9 cellular contexts compared by ENCODE assay signal in the genomic region with DNA sequence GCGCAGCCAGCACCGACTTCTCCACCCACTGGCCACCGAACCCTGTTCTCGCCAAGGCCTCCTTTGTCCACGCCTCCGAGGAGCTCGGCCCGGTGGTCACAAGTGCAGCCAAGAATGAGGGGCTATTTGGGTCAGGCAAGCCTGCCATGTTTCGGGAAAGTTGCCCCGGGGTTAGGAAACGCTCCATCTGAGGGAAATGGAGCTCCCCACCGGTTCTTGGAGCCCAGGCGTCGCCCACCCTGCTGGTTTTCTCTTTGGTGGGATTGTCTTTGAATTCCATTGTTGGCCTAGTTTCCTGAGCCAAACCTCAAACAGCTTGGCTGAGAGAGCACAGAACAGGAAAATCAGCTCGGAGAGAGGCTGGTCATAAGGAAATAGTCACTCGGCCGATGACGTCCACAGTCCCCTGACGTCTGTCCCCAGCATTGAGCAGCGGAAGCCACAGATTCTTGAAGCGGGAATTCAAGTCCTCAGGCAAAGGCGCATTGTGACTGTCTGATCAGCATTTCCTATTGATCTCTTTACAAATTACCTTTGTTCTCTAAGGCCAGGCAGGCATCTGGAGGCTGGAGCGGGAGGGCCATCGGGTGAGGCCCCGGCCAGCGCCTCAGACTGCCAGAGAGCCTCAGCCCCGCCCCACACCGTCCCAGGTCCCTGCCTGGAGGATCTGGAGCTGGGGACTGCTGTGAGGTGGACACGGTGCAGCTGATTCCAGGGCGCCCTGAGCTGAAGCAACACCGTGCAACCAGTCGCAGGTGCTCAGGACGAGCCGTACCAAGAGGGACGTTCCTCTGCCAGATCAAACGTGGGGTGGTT.
DNase-seq lines count a peak whose midpoint lies in the region; ATAC-seq and TF ChIP-seq lines count a peak whose summit lies in the region.
"Had no signal": no experiment of that assay in that cellular context is flagged by ENCODE, and none has a peak within 500 bp of the region (broad histone marks: within the 10 kb centered on the region; RNA-seq: fewer than 3 reads in every experiment).

No MANE protein-coding gene starts in this region.

- H3K27me3 ChIP-seq in breast epithelium: no peaks in the 10 kb centered on the region

- H3K27me3 Mint-ChIP-seq in MCF 10A (ENCODE audit: insufficient read depth, unreplicated experiment): peaks cover 41% of the 10 kb centered on the region
- no peaks in the 10 kb centered on the region for H3K27me3 Mint-ChIP-seq in osteocyte (ENCODE audit: unreplicated experiment)

- BruUV-seq in MCF 10A (replicated peaks; lab: Mats Ljungman, UMichigan): no TSS peak

- H3K36me3 ChIP-seq in breast epithelium: no peaks in the 10 kb centered on the region

- peaks cover 0 to 6% of the 10 kb centered on the region in 2 donors for H3K4me1 ChIP-seq in breast epithelium

- H3K4me1 Mint-ChIP-seq in MCF 10A (ENCODE audit: insufficient read depth, unreplicated experiment): peaks cover 5% of the 10 kb centered on the region
- no peaks in the 10 kb centered on the region for H3K4me1 Mint-ChIP-seq in osteocyte (ENCODE audit: unreplicated experiment)

- POLR2A ChIA-PET in MCF 10A (lab: Yijun Ruan, JAX): interaction anchor here (0.6 kb wide), 1 partner anchor 272 kb away, joined by 3 read pairs; no protein-coding TSS in a partner anchor

- H3K4me3 ChIP-seq in breast epithelium: peak overlapping the region in 2 of 3 donors; percentile 31 to 50
- no peak overlapping the region for H3K4me3 ChIP-seq in epithelial cell of esophagus (ENCODE audit: low read length)

- CTCF ChIA-PET in MCF 10A (lab: Yijun Ruan, JAX): interaction anchor here (0.6 to 0.7 kb wide), 2 partner anchors 128 to 158 kb away, joined by 4 read pairs; no protein-coding TSS in a partner anchor

- H3K9me3 Mint-ChIP-seq in MCF 10A (ENCODE audit: unreplicated experiment) (no peaks in the 10 kb centered on the region), osteocyte (ENCODE audit: unreplicated experiment) (no peaks in the 10 kb centered on the region)

- TF ChIP-seq CTCF in breast epithelium (IDR thresholded peaks at IDR 0.05) (no peak), MCF 10A (IDR thresholded peaks at IDR 0.05; ENCODE audit: unreplicated experiment) (no peak), epithelial cell of esophagus (IDR thresholded peaks at IDR 0.05; ENCODE audit: insufficient read depth, low read depth, low read length, missing control alignments) (no peak), osteocyte (IDR thresholded peaks at IDR 0.05) (no peak)

- no peaks in the 10 kb centered on the region for H3K9me3 ChIP-seq in breast epithelium

- no peak for TF ChIP-seq POLR2A in breast epithelium (IDR thresholded peaks at IDR 0.05)

- ATAC-seq in GM21737 (IDR thresholded peaks at IDR 0.05; ENCODE audit: unreplicated experiment) (no peak), GM19035 (IDR thresholded peaks at IDR 0.05; ENCODE audit: unreplicated experiment) (no peak), HG02798 (IDR thresholded peaks at IDR 0.05; ENCODE audit: poor library complexity, unreplicated experiment) (no peak)

- H3K4me3 Mint-ChIP-seq in MCF 10A (ENCODE audit: unreplicated experiment) (no peak overlapping the region), osteocyte (ENCODE audit: unreplicated experiment) (no peak overlapping the region)

- DNase-seq in breast epithelium (ENCODE audit: low spot score in 2 of 2): peak in 1 of 2 donors; percentile 92
- DNase-seq in MCF 10A (ENCODE audit: unreplicated experiment): no peak
- peak; percentile 57 for DNase-seq in epithelial cell of esophagus (ENCODE audit: low read depth)
- peak; percentile 80 for DNase-seq in mucosa of gallbladder (ENCODE audit: low spot score)
- no peak for DNase-seq in osteocyte (ENCODE audit: extremely low spot score, unreplicated experiment)
- DNase-seq: AML-193 had no signal

- intact Hi-C loops in breast epithelium (cut with DNase I; ENCODE audit: low total_unique reads): no loop called here
- intact Hi-C loops in MCF 10A (cut with micrococcal nuclease): no loop called here

- no peak overlapping the region for H3K27ac Mint-ChIP-seq in MCF 10A (ENCODE audit: low read depth, unreplicated experiment)
- no peak overlapping the region for H3K27ac Mint-ChIP-seq in osteocyte (ENCODE audit: unreplicated experiment)

- H3K36me3 Mint-ChIP-seq in MCF 10A (ENCODE audit: insufficient read depth, unreplicated experiment): no peaks in the 10 kb centered on the region
- H3K36me3 Mint-ChIP-seq in osteocyte (ENCODE audit: unreplicated experiment): no peaks in the 10 kb centered on the region

- H3K27ac ChIP-seq in breast epithelium: peak overlapping the region; percentile 84 to 88

Comparison
In these comparisons a context has a peak if more than half of its experiments do, and no peak if none do; other contexts are left out.
1. DNase-seq: peak in epithelial cell of esophagus (single experiment) and mucosa of gallbladder (single experiment); none in MCF 10A (single experiment) and osteocyte (single experiment).